In the genomic region with DNA sequence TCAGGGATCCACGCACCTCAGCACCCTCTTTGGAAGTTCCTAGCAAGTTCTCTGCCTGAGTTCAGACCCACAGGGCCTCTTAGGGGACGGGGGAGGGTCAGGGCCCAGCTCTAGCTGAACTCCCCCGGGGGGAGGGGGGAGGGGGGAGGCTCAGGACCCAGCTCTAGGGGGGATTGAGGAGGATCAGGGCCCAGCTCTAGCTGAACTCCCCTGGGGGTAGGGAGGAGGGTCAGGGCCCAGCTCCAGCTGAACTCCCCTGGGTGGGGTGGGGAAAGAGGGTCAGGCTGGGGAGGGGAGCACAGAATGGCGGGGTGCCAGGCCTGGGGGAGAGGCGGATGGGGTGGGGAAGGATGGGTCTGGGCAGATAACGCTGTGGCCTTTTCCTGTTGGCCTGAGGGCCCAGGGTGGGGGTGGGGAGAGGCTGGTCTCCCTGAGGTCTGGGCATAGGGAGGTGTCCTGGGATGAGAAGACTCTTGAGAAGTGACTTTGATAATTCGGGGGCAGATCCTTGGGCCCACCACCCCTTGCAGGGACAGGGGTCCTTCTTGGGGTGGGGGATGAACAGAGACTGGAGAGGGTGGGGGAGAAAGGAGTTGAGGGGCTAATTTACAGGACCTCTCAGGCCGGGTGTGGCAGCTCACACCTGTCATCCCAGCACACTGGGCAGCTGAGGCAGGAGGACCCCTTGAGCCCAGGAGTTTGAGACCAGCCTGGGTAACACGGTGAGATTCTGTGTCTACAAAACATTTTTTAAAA, we compare ENCODE assay signal across 9 cellular contexts. TPM values are rescaled to one million over a fixed set of nuclear protein-coding genes. Genes with fewer than 3 reads are reported as not detected.
A peak's percentile ranks its signal among the peaks of the same experiment; 100 is the strongest.
DNase-seq lines count a peak whose midpoint lies in the region; ATAC-seq and TF ChIP-seq lines count a peak whose summit lies in the region.
"Had no signal": no experiment of that assay in that cellular context is flagged by ENCODE, and none has a peak within 500 bp of the region (broad histone marks: within the 10 kb centered on the region; RNA-seq: fewer than 3 reads in every experiment).

No MANE protein-coding gene starts in this region.

- no peak overlapping the region for H2BK5ac ChIP-seq in mesenchymal stem cell (ENCODE audit: low read depth, low read length, poor library complexity, severe bottlenecking)

- peak overlapping the region in 1 of 2 experiments; percentile 22 for H3K4ac ChIP-seq in mesenchymal stem cell (ENCODE audit: low read depth in 1 of 2, low read length in 2 of 2)

- H3K36me3 ChIP-seq in adrenal gland (replicated peaks in 1 of 2) (no peaks in the 10 kb centered on the region), mesenchymal stem cell (ENCODE audit: control insufficient read depth in 1 of 2, insufficient read depth in 2 of 2, low read depth in 1 of 2, low read length in 2 of 2) (no peaks in the 10 kb centered on the region)

- TF ChIP-seq POLR2A in adrenal gland (IDR thresholded peaks at IDR 0.05) = no peak

- peak overlapping the region in 3 of 5 donors; percentile 26 to 81 (median 38) for H3K27ac ChIP-seq in adrenal gland
- no peak overlapping the region for H3K27ac ChIP-seq in mesenchymal stem cell (ENCODE audit: low read length, poor library complexity, severe bottlenecking)

- WGBS in adrenal gland, 4 donors = 56 to 81% (median 63%) methylated on average over 5 to 9 of the region's 9 CpGs
- WGBS in mesenchymal stem cell = 79% methylated on average over 9 of the region's 9 CpGs

- peak overlapping the region; percentile 43 for H4K91ac ChIP-seq in mesenchymal stem cell (ENCODE audit: low read length)

- H3K4me3 ChIP-seq in adrenal gland = no peak overlapping the region
- no peak overlapping the region for H3K4me3 ChIP-seq in mesenchymal stem cell (ENCODE audit: insufficient read depth in 1 of 2, low read depth in 1 of 2, low read length in 2 of 2)

- peaks cover 2% of the 10 kb centered on the region for H3K79me1 ChIP-seq in mesenchymal stem cell (replicated peaks; ENCODE audit: low read length, poor library complexity, severe bottlenecking)

- H3K4me1 ChIP-seq in adrenal gland (replicated peaks in 1 of 2) (peaks cover 6 to 23% of the 10 kb centered on the region in 2 donors), mesenchymal stem cell (ENCODE audit: control insufficient read depth, insufficient read depth, low read depth, low read length) (peaks cover 29% of the 10 kb centered on the region)

- peak; percentile 95 for DNase-seq in CMK (ENCODE audit: low read depth)
- DNase-seq in adrenal gland = peak in 1 of 7 donors; percentile 25
- no peak for DNase-seq in mesenchymal stem cell
- no peak for DNase-seq in NCI-H2081 (lab: John Stamatoyannopoulos, UW)
- no peak for DNase-seq in GM10266 (ENCODE audit: extremely low spot score)
- DNase-seq: effector memory CD4-positive, alpha-beta T cell; NCI-H187 had no signal

- H3K9me3 ChIP-seq in adrenal gland (replicated peaks in 1 of 3) = no peaks in the 10 kb centered on the region
- no peaks in the 10 kb centered on the region for H3K9me3 ChIP-seq in mesenchymal stem cell (ENCODE audit: control insufficient read depth, low read length)

- no peak overlapping the region for H3K9ac ChIP-seq in mesenchymal stem cell (ENCODE audit: low read length)

- no peak for ATAC-seq in HG02852 (IDR thresholded peaks at IDR 0.05; ENCODE audit: unreplicated experiment)

- intact Hi-C loops in adrenal gland (cut with DNase I) = no loop called here

- H2BK15ac ChIP-seq in mesenchymal stem cell (ENCODE audit: low read depth, poor library complexity, severe bottlenecking) = peak overlapping the region; percentile 34

- H2AK5ac ChIP-seq in mesenchymal stem cell (ENCODE audit: low read length, severe bottlenecking) = no peak overlapping the region

- no peak overlapping the region for H3K14ac ChIP-seq in mesenchymal stem cell (ENCODE audit: low read length in 2 of 2)

- no peak overlapping the region for H3K23ac ChIP-seq in mesenchymal stem cell (ENCODE audit: low read length in 2 of 2)

- no peak overlapping the region for H4K8ac ChIP-seq in mesenchymal stem cell (ENCODE audit: low read length)

- H3K4me2 ChIP-seq in mesenchymal stem cell (ENCODE audit: low read length, poor library complexity, severe bottlenecking) = no peak overlapping the region

- peak overlapping the region; percentile 56 for H2BK120ac ChIP-seq in mesenchymal stem cell (ENCODE audit: low read depth, low read length)

- no peaks in the 10 kb centered on the region for H3K27me3 ChIP-seq in adrenal gland
- no peaks in the 10 kb centered on the region for H3K27me3 ChIP-seq in mesenchymal stem cell (ENCODE audit: control insufficient read depth in 1 of 2, insufficient read depth in 1 of 2, low read length in 2 of 2)

- H3K18ac ChIP-seq in mesenchymal stem cell (ENCODE audit: low read depth in 1 of 2, low read length in 2 of 2) = peak overlapping the region in 1 of 2 experiments; percentile 42

- no peak for TF ChIP-seq CTCF in adrenal gland (IDR thresholded peaks at IDR 0.05)
- TF ChIP-seq CTCF in GM10266 (IDR thresholded peaks at IDR 0.05; ENCODE audit: control insufficient read depth, insufficient read depth, low read depth, missing control alignments) = no peak

- H2BK12ac ChIP-seq in mesenchymal stem cell (ENCODE audit: low read length in 2 of 2) = peak overlapping the region in 1 of 2 experiments; percentile 40

- H2AFZ ChIP-seq in mesenchymal stem cell (ENCODE audit: low read depth, low read length) = no peak overlapping the region

RNA-seq across cellular contexts. Expression of a gene that starts 5.5 kb away (rescaled TPM):
- 100 to 1,000 TPM; 135 to 236 (median 194) TPM for total RNA-seq in adrenal gland
- polyA plus RNA-seq in adrenal gland = 100 to 1,000 TPM; 108 to 146 (median 128) TPM
- polyA plus RNA-seq in mesenchymal stem cell (2013, experiment 1 of 2) = 233 TPM
- polyA plus RNA-seq in mesenchymal stem cell (2013, experiment 2 of 2) = 242 TPM

RNA-seq across cellular contexts. Expression of a gene that starts 30.0 kb away (rescaled TPM):
- under 1 TPM in 2 of 8 donors, not detected in 6; 0.14 to 0.32 TPM for total RNA-seq in adrenal gland
- under 1 TPM in 2 of 3 donors, not detected in 1; 0.08 to 0.10 TPM for polyA plus RNA-seq in adrenal gland
- polyA plus RNA-seq in mesenchymal stem cell (2013, experiment 1 of 2) = 3.2 TPM
- polyA plus RNA-seq in mesenchymal stem cell (2013, experiment 2 of 2) = 2.9 TPM

RNA-seq across cellular contexts. Expression of a gene that starts 35.9 kb away (rescaled TPM):
- total RNA-seq in adrenal gland = under 1 TPM in 4 of 8 donors, not detected in 4; 0.23 to 0.87 (median 0.40) TPM
- polyA plus RNA-seq in adrenal gland = 1 to 10 TPM in 1 of 3 donors, under 1 TPM in 1, not detected in 1; 0.30 to 1.1 TPM
- 0.15 TPM for polyA plus RNA-seq in mesenchymal stem cell (2013, experiment 1 of 2)
- 0.05 TPM for polyA plus RNA-seq in mesenchymal stem cell (2013, experiment 2 of 2)

RNA-seq across cellular contexts. Expression of a gene that starts 40.9 kb away (rescaled TPM):
- total RNA-seq in adrenal gland = under 1 TPM in 3 of 8 donors, not detected in 5; 0.11 to 0.43 (median 0.18) TPM
- polyA plus RNA-seq in adrenal gland = under 1 TPM in 2 of 3 donors, not detected in 1; 0.08 to 0.10 TPM
- 0.06 TPM for polyA plus RNA-seq in mesenchymal stem cell (2013, experiment 1 of 2)
- polyA plus RNA-seq in mesenchymal stem cell (2013, experiment 2 of 2) = 0.01 TPM
- total RNA-seq: skeletal muscle tissue had no signal

RNA-seq across cellular contexts. Expression of a gene that starts 49.0 kb away (rescaled TPM):
- total RNA-seq in adrenal gland = under 1 TPM in 1 of 8 donors, not detected in 7; 0.32 TPM
- under 1 TPM in 2 of 3 donors, not detected in 1; 0.20 to 0.40 TPM for polyA plus RNA-seq in adrenal gland
- 0.07 TPM for polyA plus RNA-seq in mesenchymal stem cell (2013, experiment 1 of 2)
- polyA plus RNA-seq in mesenchymal stem cell (2013, experiment 2 of 2) = 0.04 TPM
